10 cellular contexts compared by ENCODE assay signal in genomic region chr10:37226524-37226923, GRCh38.
"Had no signal": no experiment of that assay in that cellular context is flagged by ENCODE, and none has a peak within 500 bp of the region (broad histone marks: within the 10 kb centered on the region; RNA-seq: fewer than 3 reads in every experiment).

No MANE protein-coding gene starts in this region.

- DNase-seq: GM23248, GOT3, H7, HFFc6, Karpas-422, KBM-7 had no signal

- H3K4me2 ChIP-seq: KMS-11 had no signal

- ATAC-seq: HCT116 had no signal

- H3K9me3 ChIP-seq: HAP-1 had no signal

- H3K27ac ChIP-seq: GM23248, HL-60, KMS-11 had no signal

- H3K4me3 ChIP-seq: GM23248, HAP-1 had no signal

- H3K4me1 ChIP-seq: HAP-1 had no signal
